ENCODE assay signal across 12 cellular contexts in genomic region chr3:197926418-197926817, GRCh38. TPM values are rescaled to one million over a fixed set of nuclear protein-coding genes. Genes with fewer than 3 reads are reported as not detected.
DNase-seq lines count a peak whose midpoint lies in the region; ATAC-seq, FAIRE-seq and TF ChIP-seq lines count a peak whose summit lies in the region.
"Had no signal": no experiment of that assay in that cellular context is flagged by ENCODE, and none has a peak within 500 bp of the region (broad histone marks: within the 10 kb centered on the region; RNA-seq: fewer than 3 reads in every experiment).

No MANE protein-coding gene starts in this region.

- no peak overlapping the region for H3K9ac ChIP-seq in K562 (ENCODE audit: insufficient read depth in 1 of 2, low read depth in 2 of 2, low read length in 2 of 2)

- no peaks in the 10 kb centered on the region for H4K20me1 ChIP-seq in K562 (replicated peaks; ENCODE audit: control insufficient read depth, insufficient read depth, low read length)

- ATAC-seq in K562, result peak; percentile 95
- no peak for ATAC-seq in HG03457 (IDR thresholded peaks at IDR 0.05; ENCODE audit: unreplicated experiment)
- ATAC-seq in GM18861 (IDR thresholded peaks at IDR 0.05; ENCODE audit: unreplicated experiment), result no peak
- ATAC-seq: natural killer cell; stimulated activated memory B cell treated with anti-CD40 and anti-IgM and Interleukin-4, amounts not matched to agents 10 μg/mL and 1 μg/mL and 100 μg/mL, for 72 hours had no signal

- H3K79me2 ChIP-seq in K562 (ENCODE audit: control insufficient read depth, insufficient read depth, low read length), result no peaks in the 10 kb centered on the region

- 33% methylated on average over 7 of the region's 7 CpGs for WGBS in K562 (ENCODE audit: insufficient coverage, low coverage, missing lambda C conversion rate)

- BruUV-seq in K562 (replicated peaks; lab: Mats Ljungman, UMichigan), result no TSS peak

- peaks cover 3% of the 10 kb centered on the region for H3K27me3 Mint-ChIP-seq in nephron progenitor cell (ENCODE audit: low read depth, poor library complexity)
- H3K27me3 Mint-ChIP-seq: stimulated activated memory B cell treated with anti-CD40 and anti-IgM and Interleukin-4, amounts not matched to agents 10 μg/mL and 1 μg/mL and 100 μg/mL, for 72 hours had no signal

- H3K36me3 Mint-ChIP-seq in nephron progenitor cell (ENCODE audit: low read depth), result peaks cover 38% of the 10 kb centered on the region

- intact Hi-C loops in K562 (cut with micrococcal nuclease), result no loop called here

- TF ChIP-seq CTCF in K562 (IDR thresholded peaks at IDR 0.05 in 2 of 3, conservative IDR thresholded peaks at IDR 0.05 in 1 of 3; ENCODE audit: insufficient read depth in 2 of 3, low read depth in 1 of 3, low read length in 3 of 3), result peak; percentile 62 to 77 (median 66)
- peak; percentile 19 for TF ChIP-seq CTCF in nephron progenitor cell (IDR thresholded peaks at IDR 0.05)

- H3K27me3 ChIP-seq in K562 (ENCODE audit: control insufficient read depth in 2 of 2, insufficient read depth in 2 of 2, low read length in 2 of 2), result no peaks in the 10 kb centered on the region

- H3K9me3 Mint-ChIP-seq in nephron progenitor cell, result peaks cover 5% of the 10 kb centered on the region
- H3K9me3 Mint-ChIP-seq: natural killer cell had no signal

- H3K27ac Mint-ChIP-seq in nephron progenitor cell, result no peak overlapping the region
- H3K27ac Mint-ChIP-seq: natural killer cell; stimulated activated memory B cell treated with anti-CD40 and anti-IgM and Interleukin-4, amounts not matched to agents 10 μg/mL and 1 μg/mL and 100 μg/mL, for 72 hours had no signal

- H3K4me1 Mint-ChIP-seq in nephron progenitor cell, result no peaks in the 10 kb centered on the region
- H3K4me1 Mint-ChIP-seq: natural killer cell; stimulated activated memory B cell treated with anti-CD40 and anti-IgM and Interleukin-4, amounts not matched to agents 10 μg/mL and 1 μg/mL and 100 μg/mL, for 72 hours had no signal

- TF ChIP-seq EP300 in K562 (IDR thresholded peaks at IDR 0.05; ENCODE audit: low read length), result no peak

- POLR2A ChIA-PET in K562 (lab: Yijun Ruan, JAX), result no interaction called here

- no peaks in the 10 kb centered on the region; a peak in 1 of 5 replicates for H3K4me1 ChIP-seq in K562 (replicated peaks in 1 of 2; ENCODE audit: control insufficient read depth in 2 of 2, insufficient read depth in 2 of 2, low read length in 2 of 2)

- TF ChIP-seq POLR2A in K562 (conservative IDR thresholded peaks at IDR 0.05), result no peak

- no peaks in the 10 kb centered on the region for H3K9me3 ChIP-seq in K562 (replicated peaks; ENCODE audit: control insufficient read depth, insufficient read depth, low read depth, low read length)

- no peak overlapping the region for H3K4me3 Mint-ChIP-seq in nephron progenitor cell
- H3K4me3 Mint-ChIP-seq: natural killer cell; stimulated activated memory B cell treated with anti-CD40 and anti-IgM and Interleukin-4, amounts not matched to agents 10 μg/mL and 1 μg/mL and 100 μg/mL, for 72 hours had no signal

- peak in 1 of 2 experiments; percentile 55; a peak in 2 of 4 replicates for TF ChIP-seq RAD21 in K562 (CRISPR knock-in tag; conservative IDR thresholded peaks at IDR 0.05 in 1 of 2, IDR thresholded peaks at IDR 0.05 in 1 of 2)

- no peaks in the 10 kb centered on the region for H3K36me3 ChIP-seq in K562 (ENCODE audit: control insufficient read depth, insufficient read depth, low read length)

- H3K27ac ChIP-seq in K562 (ENCODE audit: extremely low read depth, low read depth, low read length), result no peak overlapping the region

- no peaks in the 10 kb centered on the region for H3K9me1 ChIP-seq in K562 (ENCODE audit: control insufficient read depth, insufficient read depth, low read length)

- CTCF ChIA-PET in K562 (lab: Yijun Ruan, JAX; ENCODE audit: low intra/inter-chr PET ratio), result interaction anchor here (0.6 kb wide), 1 partner anchor 118 kb away, joined by 3 read pairs; no protein-coding TSS in a partner anchor

- in situ Hi-C loops in K562 (cut with MboI), result no loop called here

- no peak overlapping the region for H3K4me3 ChIP-seq in K562

- FAIRE-seq in K562 (lab: Jason Lieb, UNC), result peak; percentile 75

- no peak overlapping the region for H3K4me2 ChIP-seq in K562 (ENCODE audit: insufficient read depth, low read length)

- DNase-seq in SIG-M5 treated with dmso at 0.1 percent for 504 hours (lab: John Stamatoyannopoulos, UW; ENCODE audit: unreplicated experiment), result peak; percentile 5
- DNase-seq in SIG-M5 (lab: John Stamatoyannopoulos, UW), result no peak
- peak; percentile 46 for DNase-seq in HuH-7 (ENCODE audit: low spot score)
- peak; percentile 35 to 57 (median 48) for DNase-seq in K562 (ENCODE audit: extremely low read depth in 1 of 4, low spot score in 3 of 4)
- no peak for DNase-seq in nephron progenitor cell
- no peak for DNase-seq in nucleus accumbens (lab: John Stamatoyannopoulos, UW)
- DNase-seq: activated CD8-positive, alpha-beta memory T cell treated with anti-CD3 and anti-CD28 coated beads for 24 hours; kidney glomerular epithelial cell; natural killer cell had no signal

- H2AFZ ChIP-seq in K562 (ENCODE audit: low read depth, low read length), result peak overlapping the region; percentile 51; the same call in 1 of the 2 replicates

TF ChIP-seq in K562, 482 proteins besides CTCF, POLR2A, EP300 and RAD21:
- no peak for TF ChIP-seq ELF4 (CRISPR knock-in tag; IDR thresholded peaks at IDR 0.05)
- TF ChIP-seq SRF (CRISPR knock-in tag; IDR thresholded peaks at IDR 0.05), result no peak
- TF ChIP-seq MCM2 (IDR thresholded peaks at IDR 0.05; ENCODE audit: low read depth), result no peak
- 0 out of 2 replicates have a peak, but pooled peaks have one; percentile 11 for TF ChIP-seq SMC3 (conservative IDR thresholded peaks at IDR 0.05; ENCODE audit: insufficient read depth, low read depth, low read length)
- TF ChIP-seq RBM17 (IDR thresholded peaks at IDR 0.05; ENCODE audit: borderline replicate concordance, low read depth, low read length), result no peak
- TF ChIP-seq RBM15 (IDR thresholded peaks at IDR 0.05; ENCODE audit: insufficient read depth, low read length), result no peak
- peak; percentile 76 for TF ChIP-seq ESRRA (IDR thresholded peaks at IDR 0.05; ENCODE audit: borderline replicate concordance, low read depth)
- no peak for TF ChIP-seq ZNF239 (CRISPR knock-in tag; IDR thresholded peaks at IDR 0.05)
- 0 out of 2 replicates have a peak, but pooled peaks have one; percentile 22 for TF ChIP-seq SP1 (CRISPR knock-in tag; IDR thresholded peaks at IDR 0.05)
- peak in 1 of 2 experiments; percentile 18; a peak in 1 of 4 replicates for TF ChIP-seq RCOR1 (IDR thresholded peaks at IDR 0.05; ENCODE audit: borderline replicate concordance in 1 of 2, low read depth in 2 of 2, low read length in 2 of 2)
- TF ChIP-seq XRCC4 (IDR thresholded peaks at IDR 0.05; ENCODE audit: extremely low read depth, insufficient read depth, insufficient read length), result no peak
TF ChIP-seq in K562: peak in this region for 4.

RNA-seq across cellular contexts. Expression of gene RPL35A, which starts 23.6 kb away (rescaled TPM):
- 205 and 265 TPM in 2 replicates for total RNA-seq in K562 (2011; cell fraction: chromatin; rRNA removed; ENCODE audit: low replicate concordance)
- 160 and 166 TPM in 2 replicates for total RNA-seq in K562 (2011; cell fraction: nucleolus; rRNA removed)
- total RNA-seq in K562 (2011; cell fraction: nucleoplasm; rRNA removed), result 355 and 545 TPM in 2 replicates
- 998 and 1,475 TPM in 2 replicates for total RNA-seq in K562 (2014; rRNA removed)
- 2,429 and 2,625 TPM in 2 replicates for total RNA-seq in K562 (2014; rRNA removed; fragmentation: Illumina TruSeq; extraction: Trizol)
- total RNA-seq in K562 (2015; rRNA removed; fragmentation: Illumina TruSeq; extraction: Trizol), result 1,966 and 2,155 TPM in 2 replicates
- total RNA-seq in K562 (2021), result 1,574 and 1,710 TPM in 2 replicates
- 1,725 and 2,163 TPM in 2 replicates for polyA plus RNA-seq in K562 (2011; rRNA removed)
- 410 and 873 TPM in 2 replicates for polyA plus RNA-seq in K562 (2011; cell fraction: cytosol; rRNA removed)
- 282 and 691 TPM in 2 replicates for polyA plus RNA-seq in K562 (2011; cell fraction: nucleus; rRNA removed)
- polyA plus RNA-seq in K562 (2012), result 2,790 and 3,257 TPM in 2 replicates
- polyA plus RNA-seq in K562 (2014; fragmentation: Illumina TruSeq; extraction: Trizol), result 2,519 and 2,591 TPM in 2 replicates
- polyA plus RNA-seq in K562 (2014; fragmentation: Nextera tagmentation; extraction: Ambion mirVana), result 1,000 to 10,000 TPM; 2,367 to 2,942 TPM
- polyA plus RNA-seq in K562 (2014; rRNA removed), result 2,582 and 2,839 TPM in 2 replicates
- polyA minus RNA-seq in K562 (2011; rRNA and poly(A)+ RNA removed), result 454 and 610 TPM in 2 replicates
- polyA minus RNA-seq in K562 (2011; cell fraction: cytosol; rRNA and poly(A)+ RNA removed), result 278 and 319 TPM in 2 replicates
- 49.8 and 108 TPM in 2 replicates for polyA minus RNA-seq in K562 (2011; cell fraction: nucleus; rRNA and poly(A)+ RNA removed)

RNA-seq across cellular contexts. Expression of gene LMLN, which starts 33.6 kb away (rescaled TPM):
- 30.3 and 71.8 TPM in 2 replicates for total RNA-seq in K562 (2011; cell fraction: chromatin; rRNA removed; ENCODE audit: low replicate concordance)
- total RNA-seq in K562 (2011; cell fraction: nucleolus; rRNA removed), result 21.2 and 21.8 TPM in 2 replicates
- 33.3 and 46.4 TPM in 2 replicates for total RNA-seq in K562 (2011; cell fraction: nucleoplasm; rRNA removed)
- 3.8 and 6.0 TPM in 2 replicates for total RNA-seq in K562 (2014; rRNA removed)
- 6.9 and 7.9 TPM in 2 replicates for total RNA-seq in K562 (2014; rRNA removed; fragmentation: Illumina TruSeq; extraction: Trizol)
- 5.1 and 6.0 TPM in 2 replicates for total RNA-seq in K562 (2015; rRNA removed; fragmentation: Illumina TruSeq; extraction: Trizol)
- total RNA-seq in K562 (2021), result 11.0 and 11.2 TPM in 2 replicates
- polyA plus RNA-seq in K562 (2011; rRNA removed), result 15.9 and 16.7 TPM in 2 replicates
- polyA plus RNA-seq in K562 (2011; cell fraction: cytosol; rRNA removed), result 8.1 and 12.8 TPM in 2 replicates
- 21.0 and 24.6 TPM in 2 replicates for polyA plus RNA-seq in K562 (2011; cell fraction: nucleus; rRNA removed)
- 5.7 and 6.6 TPM in 2 replicates for polyA plus RNA-seq in K562 (2012)
- polyA plus RNA-seq in K562 (2014; fragmentation: Illumina TruSeq; extraction: Trizol), result 8.1 and 8.5 TPM in 2 replicates
- 1 to 10 TPM; 2.2 to 2.7 TPM for polyA plus RNA-seq in K562 (2014; fragmentation: Nextera tagmentation; extraction: Ambion mirVana)
- 8.5 and 12.5 TPM in 2 replicates for polyA plus RNA-seq in K562 (2014; rRNA removed)
- polyA minus RNA-seq in K562 (2011; rRNA and poly(A)+ RNA removed), result 19.7 and 22.4 TPM in 2 replicates
- 6.8 and 12.5 TPM in 2 replicates for polyA minus RNA-seq in K562 (2011; cell fraction: cytosol; rRNA and poly(A)+ RNA removed)
- 12.4 and 18.9 TPM in 2 replicates for polyA minus RNA-seq in K562 (2011; cell fraction: nucleus; rRNA and poly(A)+ RNA removed)

Comparison
In these comparisons a context has a peak if more than half of its experiments do, and no peak if none do; other contexts are left out.
1. DNase-seq: peak in SIG-M5 treated with dmso at 0.1 percent for 504 hours (single experiment), HuH-7 (single experiment) and K562 (4 of 4); none in SIG-M5 (single experiment), nephron progenitor cell (single experiment) and nucleus accumbens (0 of 56).